16 cellular contexts compared by ENCODE assay signal in the genomic region with DNA sequence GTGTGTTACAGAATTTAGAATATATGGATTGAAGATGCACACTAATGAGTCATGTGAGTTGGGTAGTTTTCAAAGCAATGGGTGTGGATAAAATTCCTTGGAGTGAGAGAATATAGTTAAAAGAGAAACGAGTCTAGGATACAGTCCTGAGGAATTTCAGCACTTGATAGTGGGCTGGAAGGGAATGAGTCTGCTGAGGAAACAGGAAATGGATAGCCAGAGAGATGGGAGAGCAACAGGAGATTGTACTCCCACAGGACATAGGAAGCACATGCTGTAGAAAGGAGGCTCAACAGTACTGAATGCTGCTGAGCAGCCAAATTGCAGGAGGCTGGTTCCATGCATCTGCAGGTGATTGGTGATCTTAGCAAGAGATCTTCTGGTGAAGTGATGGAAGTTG.
A peak's percentile ranks its signal among the peaks of the same experiment; 100 is the strongest.
DNase-seq lines count a peak whose midpoint lies in the region; ATAC-seq and TF ChIP-seq lines count a peak whose summit lies in the region.
"Had no signal": no experiment of that assay in that cellular context is flagged by ENCODE, and none has a peak within 500 bp of the region (broad histone marks: within the 10 kb centered on the region; RNA-seq: fewer than 3 reads in every experiment).

No MANE protein-coding gene starts in this region.

- ATAC-seq in GM21786 (IDR thresholded peaks at IDR 0.05; ENCODE audit: unreplicated experiment), result no peak
- ATAC-seq: Panc1, SK-N-SH treated with all-trans-retinoic acid at 6 μM for 48 hours had no signal

- H3K4me3 ChIP-seq in cardiac fibroblast (replicated peaks in 1 of 2; ENCODE audit: low read depth in 2 of 2, low read length in 2 of 2), result no peak overlapping the region
- H3K4me3 ChIP-seq: BLaER1 treated with 17β-estradiol and CSF1 and Interleukin-3, amounts not matched to agents 10 nM and 100 nM had no signal

- no peak for TF ChIP-seq CTCF in cardiac fibroblast (IDR thresholded peaks at IDR 0.05; ENCODE audit: low read depth, low read length)

- DNase-seq in HS-5 (ENCODE audit: low read depth) (peak; percentile 25), cardiac fibroblast (ENCODE audit: low read depth in 2 of 2) (peak; percentile 21 to 61), kidney tubule cell (ENCODE audit: low spot score) (peak; percentile 3), NCI-H82 (lab: John Stamatoyannopoulos, UW) (no peak), NCI-H2107 treated with DMSO at 0.1 percent for 48 hours (lab: John Stamatoyannopoulos, UW; ENCODE audit: unreplicated experiment) (no peak), NCI-H510A (lab: John Stamatoyannopoulos, UW) (no peak)
- DNase-seq: H9, MV-4-11, NCI-H1436, NCI-H2029 treated with DMSO at 0.1 percent for 48 hours, NCI-H2227 treated with DMSO at 0.1 percent for 48 hours, Right ventricle myocardium superior had no signal

Comparison
In these comparisons a context has a peak if more than half of its experiments do, and no peak if none do; other contexts are left out.
1. DNase-seq: peak in HS-5 (single experiment), cardiac fibroblast (2 of 2) and kidney tubule cell (single experiment); none in NCI-H82 (single experiment), NCI-H2107 treated with DMSO at 0.1 percent for 48 hours (single experiment) and NCI-H510A (single experiment).